Comparison of ENCODE assay signal across 17 cellular contexts in the genomic region with DNA sequence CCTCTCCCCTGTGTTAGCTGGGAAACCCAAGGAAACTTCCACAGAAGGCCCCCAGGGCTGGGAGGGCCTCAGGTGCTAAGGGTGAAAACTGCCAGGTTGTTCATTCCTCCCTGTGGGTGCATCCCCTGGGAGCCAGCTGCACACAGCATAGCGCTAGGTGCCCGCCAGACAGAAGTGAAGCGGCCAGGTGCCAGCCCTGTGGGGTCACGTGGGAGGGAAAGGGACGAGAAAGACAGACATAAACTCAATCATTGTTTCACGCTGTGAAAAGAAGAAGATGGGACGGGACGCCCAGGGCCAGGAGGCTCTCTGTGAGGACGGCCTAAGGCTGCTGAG. TPM values are rescaled to one million over a fixed set of nuclear protein-coding genes. Genes with fewer than 3 reads are reported as not detected.
DNase-seq lines count a peak whose midpoint lies in the region; ATAC-seq and TF ChIP-seq lines count a peak whose summit lies in the region.
"Had no signal": no experiment of that assay in that cellular context is flagged by ENCODE, and none has a peak within 500 bp of the region (broad histone marks: within the 10 kb centered on the region; RNA-seq: fewer than 3 reads in every experiment).

No MANE protein-coding gene starts in this region.

- no peaks in the 10 kb centered on the region for H3K36me3 ChIP-seq in parathyroid adenoma (ENCODE audit: control insufficient read depth, insufficient read depth, low read length)
- peaks cover 32% of the 10 kb centered on the region for H3K36me3 ChIP-seq in upper lobe of right lung

- TF ChIP-seq CTCF in WTC11 (IDR thresholded peaks at IDR 0.05) (no peak), parathyroid adenoma (IDR thresholded peaks at IDR 0.05) (no peak), upper lobe of right lung (IDR thresholded peaks at IDR 0.05) (no peak)

- peaks cover 10% of the 10 kb centered on the region; the same call in 1 of the 2 replicates for H3K27me3 Mint-ChIP-seq in WTC11 (ENCODE audit: low read depth)
- H3K27me3 Mint-ChIP-seq: activated naive CD8-positive, alpha-beta T cell had no signal

- H3K27me3 ChIP-seq in parathyroid adenoma (ENCODE audit: control insufficient read depth, insufficient read depth, low read length) (no peaks in the 10 kb centered on the region), upper lobe of right lung (no peaks in the 10 kb centered on the region)
- H3K27me3 ChIP-seq: tibial nerve had no signal

- peaks cover 18% of the 10 kb centered on the region for H3K4me1 Mint-ChIP-seq in WTC11

- H3K4me1 ChIP-seq in parathyroid adenoma (peaks cover 11% of the 10 kb centered on the region), upper lobe of right lung (peaks cover 20% of the 10 kb centered on the region)

- no peaks in the 10 kb centered on the region for H3K9me3 Mint-ChIP-seq in WTC11

- intact Hi-C loops in upper lobe of right lung (cut with DNase I) = no loop called here

- CTCF ChIA-PET in WTC11 (lab: Charles Lee) = interaction anchor here (1.1 to 2.6 kb wide), 7 partner anchors 11 to 335 kb away, joined by 3 to 13 read pairs (median 6); partner anchors contain the start of gene TOM1

- H3K4me2 ChIP-seq in parathyroid adenoma (ENCODE audit: low read length) = no peak overlapping the region

- H3K27ac Mint-ChIP-seq in WTC11 = 0 out of 2 replicates have a peak overlapping the region, but pooled peaks have one; percentile 33
- H3K27ac Mint-ChIP-seq: activated naive CD8-positive, alpha-beta T cell had no signal

- DNase-seq in DMS153 treated with DMSO at 0.1 percent for 48 hours (lab: John Stamatoyannopoulos, UW; ENCODE audit: unreplicated experiment) = peak; percentile 77
- DNase-seq in NCI-H2029 treated with DMSO at 0.1 percent for 48 hours (lab: John Stamatoyannopoulos, UW) = peak; percentile 60
- no peak for DNase-seq in WTC11 (ENCODE audit: low spot score)
- DNase-seq in upper lobe of right lung = no peak
- DNase-seq in effector CD8-positive, alpha-beta T cell (lab: John Stamatoyannopoulos, UW) = no peak
- DNase-seq: activated CD4-positive, alpha-beta T cell treated with anti-CD3 and anti-CD28 coated beads for 1 hour; cerebellar nuclear complex; GDM1; glutamatergic neuron; GOT3; islet precursor cell; KBM-7; NCI-H187 treated with DMSO at 0.1 percent for 48 hours had no signal

- no peaks in the 10 kb centered on the region for H3K36me3 Mint-ChIP-seq in WTC11

- POLR2A ChIA-PET in WTC11 (lab: Charles Lee) = no interaction called here

- H3K9me3 ChIP-seq in parathyroid adenoma (ENCODE audit: control insufficient read depth, low read length) = no peaks in the 10 kb centered on the region
- H3K9me3 ChIP-seq in upper lobe of right lung = no peaks in the 10 kb centered on the region
- H3K9me3 ChIP-seq: tibial nerve had no signal

- no peaks in the 10 kb centered on the region for H3K79me2 ChIP-seq in parathyroid adenoma

- ATAC-seq in WTC11 = no peak
- no peak for ATAC-seq in upper lobe of right lung
- ATAC-seq in GM21825 (IDR thresholded peaks at IDR 0.05; ENCODE audit: unreplicated experiment) = no peak

- no peak overlapping the region for H3K9ac ChIP-seq in parathyroid adenoma

- H3K4me3 ChIP-seq in parathyroid adenoma (ENCODE audit: low read depth, low read length) (no peak overlapping the region), upper lobe of right lung (no peak overlapping the region)
- H3K4me3 ChIP-seq: tibial nerve had no signal

- no peak overlapping the region for H2AFZ ChIP-seq in parathyroid adenoma

- no peak overlapping the region for H3K4me3 Mint-ChIP-seq in WTC11
- H3K4me3 Mint-ChIP-seq: activated naive CD8-positive, alpha-beta T cell had no signal

- H3K27ac ChIP-seq in parathyroid adenoma = peak overlapping the region; percentile 47
- H3K27ac ChIP-seq in upper lobe of right lung = no peak overlapping the region
- H3K27ac ChIP-seq: tibial nerve had no signal

TF ChIP-seq in WTC11, 78 proteins besides CTCF, POLR2A, EP300 and RAD21:
- TF ChIP-seq, protein P1, sequence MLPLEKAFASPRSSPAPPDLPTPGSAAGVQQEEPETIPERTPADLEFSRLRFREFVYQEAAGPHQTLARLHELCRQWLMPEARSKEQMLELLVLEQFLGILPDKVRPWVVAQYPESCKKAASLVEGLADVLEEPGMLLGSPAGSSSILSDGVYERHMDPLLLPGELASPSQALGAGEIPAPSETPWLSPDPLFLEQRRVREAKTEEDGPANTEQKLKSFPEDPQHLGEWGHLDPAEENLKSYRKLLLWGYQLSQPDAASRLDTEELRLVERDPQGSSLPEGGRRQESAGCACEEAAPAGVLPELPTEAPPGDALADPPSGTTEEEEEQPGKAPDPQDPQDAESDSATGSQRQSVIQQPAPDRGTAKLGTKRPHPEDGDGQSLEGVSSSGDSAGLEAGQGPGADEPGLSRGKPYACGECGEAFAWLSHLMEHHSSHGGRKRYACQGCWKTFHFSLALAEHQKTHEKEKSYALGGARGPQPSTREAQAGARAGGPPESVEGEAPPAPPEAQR (CRISPR knock-in tag; IDR thresholded peaks at IDR 0.05) = no peak
- TF ChIP-seq CREB1 (CRISPR knock-in tag; IDR thresholded peaks at IDR 0.05) (no peak), ZNF512 (CRISPR knock-in tag; IDR thresholded peaks at IDR 0.05; ENCODE audit: borderline replicate concordance) (no peak), ZNF263 (CRISPR knock-in tag; IDR thresholded peaks at IDR 0.05; ENCODE audit: low read depth) (no peak), ZNF138 (CRISPR knock-in tag; conservative IDR thresholded peaks at IDR 0.05) (no peak), EMX1 (CRISPR knock-in tag; IDR thresholded peaks at IDR 0.05) (no peak)
- TF ChIP-seq, protein P2, sequence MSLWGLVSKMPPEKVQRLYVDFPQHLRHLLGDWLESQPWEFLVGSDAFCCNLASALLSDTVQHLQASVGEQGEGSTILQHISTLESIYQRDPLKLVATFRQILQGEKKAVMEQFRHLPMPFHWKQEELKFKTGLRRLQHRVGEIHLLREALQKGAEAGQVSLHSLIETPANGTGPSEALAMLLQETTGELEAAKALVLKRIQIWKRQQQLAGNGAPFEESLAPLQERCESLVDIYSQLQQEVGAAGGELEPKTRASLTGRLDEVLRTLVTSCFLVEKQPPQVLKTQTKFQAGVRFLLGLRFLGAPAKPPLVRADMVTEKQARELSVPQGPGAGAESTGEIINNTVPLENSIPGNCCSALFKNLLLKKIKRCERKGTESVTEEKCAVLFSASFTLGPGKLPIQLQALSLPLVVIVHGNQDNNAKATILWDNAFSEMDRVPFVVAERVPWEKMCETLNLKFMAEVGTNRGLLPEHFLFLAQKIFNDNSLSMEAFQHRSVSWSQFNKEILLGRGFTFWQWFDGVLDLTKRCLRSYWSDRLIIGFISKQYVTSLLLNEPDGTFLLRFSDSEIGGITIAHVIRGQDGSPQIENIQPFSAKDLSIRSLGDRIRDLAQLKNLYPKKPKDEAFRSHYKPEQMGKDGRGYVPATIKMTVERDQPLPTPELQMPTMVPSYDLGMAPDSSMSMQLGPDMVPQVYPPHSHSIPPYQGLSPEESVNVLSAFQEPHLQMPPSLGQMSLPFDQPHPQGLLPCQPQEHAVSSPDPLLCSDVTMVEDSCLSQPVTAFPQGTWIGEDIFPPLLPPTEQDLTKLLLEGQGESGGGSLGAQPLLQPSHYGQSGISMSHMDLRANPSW (CRISPR knock-in tag; conservative IDR thresholded peaks at IDR 0.05; ENCODE audit: low read depth) = no peak

RNA-seq across cellular contexts. Expression of gene HMOX1, which starts 31.6 kb away (rescaled TPM):
- total RNA-seq in WTC11 (2021) = 11.1 to 12.1 TPM (median 11.1 TPM) in 3 replicates
- total RNA-seq in upper lobe of right lung = 54.0 TPM

RNA-seq across cellular contexts. Expression of gene TOM1, which starts 49.6 kb away (rescaled TPM):
- total RNA-seq in WTC11 (2021) (23.5 to 25.7 TPM (median 25.4 TPM) in 3 replicates), upper lobe of right lung (101 TPM)

RNA-seq across cellular contexts. Expression of gene MCM5, which starts 50.6 kb away (rescaled TPM):
- total RNA-seq in WTC11 (2021) (229 to 261 TPM (median 229 TPM) in 3 replicates), upper lobe of right lung (22.1 TPM)

Comparison
In these comparisons a context has a peak if more than half of its experiments do, and no peak if none do; other contexts are left out.
1. DNase-seq: peak in DMS153 treated with DMSO at 0.1 percent for 48 hours (single experiment) and NCI-H2029 treated with DMSO at 0.1 percent for 48 hours (single experiment); none in WTC11 (single experiment), upper lobe of right lung (single experiment) and effector CD8-positive, alpha-beta T cell (single experiment).